29 cellular contexts compared by ENCODE assay signal in genomic region chr7:157312941-157313340, GRCh38.
"Had no signal": no experiment of that assay in that cellular context is flagged by ENCODE, and none has a peak within 500 bp of the region (broad histone marks: within the 10 kb centered on the region; RNA-seq: fewer than 3 reads in every experiment).

No MANE protein-coding gene starts in this region.

- H3K4me3 ChIP-seq: ascending aorta, cardiac muscle cell, colonic mucosa, left lung, lower lobe of right lung, neural progenitor cell, right atrium auricular region, tibial nerve had no signal

- H3K36me3 Mint-ChIP-seq: activated naive CD8-positive, alpha-beta T cell; brain; natural killer cell; neural progenitor cell had no signal

- H3K27ac ChIP-seq: ascending aorta, cardiac muscle cell, colonic mucosa, left lung, lower lobe of right lung, neural progenitor cell, right atrium auricular region, tibial nerve had no signal

- H3K27me3 ChIP-seq: ascending aorta, cardiac muscle cell, colonic mucosa, left lung, right atrium auricular region, tibial nerve had no signal

- H3K4me3 Mint-ChIP-seq: activated CD8-positive, alpha-beta T cell treated with anti-CD3 and anti-CD28 coated beads for 36 hours; activated naive CD8-positive, alpha-beta T cell; activated T-cell treated with anti-CD3 and anti-CD28 coated beads, Interleukin-2, amount 50 U/mL, for 72 hours; brain; natural killer cell; neural progenitor cell; T-helper 17 cell had no signal

- ATAC-seq: activated CD8-positive, alpha-beta T cell treated with anti-CD3 and anti-CD28 coated beads for 36 hours; activated T-cell treated with anti-CD3 and anti-CD28 coated beads, Interleukin-2, amount 50 U/mL, for 72 hours; left lung; lower lobe of right lung; natural killer cell; T-helper 17 cell had no signal

- H3K9ac ChIP-seq: neural progenitor cell had no signal

- H2AFZ ChIP-seq: neural progenitor cell had no signal

- H3K9me3 ChIP-seq: ascending aorta, colonic mucosa, left lung, lower lobe of right lung, right atrium auricular region, tibial nerve had no signal

- H3K36me3 ChIP-seq: ascending aorta, cardiac muscle cell, colonic mucosa, left lung, lower lobe of right lung, neural progenitor cell, right atrium auricular region, tibial nerve had no signal

- H3K9me3 Mint-ChIP-seq: activated CD8-positive, alpha-beta T cell treated with anti-CD3 and anti-CD28 coated beads for 36 hours; activated T-cell treated with anti-CD3 and anti-CD28 coated beads, Interleukin-2, amount 50 U/mL, for 72 hours; brain; natural killer cell; neural progenitor cell had no signal

- H3K4me2 ChIP-seq: neural progenitor cell had no signal

- H3K27ac Mint-ChIP-seq: activated CD8-positive, alpha-beta T cell treated with anti-CD3 and anti-CD28 coated beads for 36 hours; activated naive CD8-positive, alpha-beta T cell; activated T-cell treated with anti-CD3 and anti-CD28 coated beads, Interleukin-2, amount 50 U/mL, for 72 hours; brain; natural killer cell; neural progenitor cell; T-helper 17 cell had no signal

- FAIRE-seq: endometrium, frontal cortex had no signal

- H3K4me1 ChIP-seq: ascending aorta, colonic mucosa, neural progenitor cell, right atrium auricular region had no signal

- H3K27me3 Mint-ChIP-seq: activated CD8-positive, alpha-beta T cell treated with anti-CD3 and anti-CD28 coated beads for 36 hours; activated naive CD8-positive, alpha-beta T cell; T-helper 17 cell had no signal

- DNase-seq: activated CD4-positive, alpha-beta T cell treated with anti-CD3 and anti-CD28 coated beads, Interleukin-2, amount 50 U/mL, for 1 hour; activated CD8-positive, alpha-beta T cell treated with anti-CD3 and anti-CD28 coated beads for 36 hours; activated effector memory CD4-positive, alpha-beta T cell treated with Interleukin-2 at 50 U/mL for 16 hours; activated naive CD4-positive, alpha-beta T cell treated with Interleukin-2 at 50 U/mL for 16 hours; activated T-cell treated with anti-CD3 and anti-CD28 coated beads for 4 hours; activated T-cell treated with anti-CD3 and anti-CD28 coated beads, Interleukin-2, amount 50 U/mL, for 72 hours; cerebellar nuclear complex; colonic mucosa; effector CD8-positive, alpha-beta T cell; kidney glomerular epithelial cell; left lung; lower lobe of right lung; mesenchymal stem cell; natural killer cell; occipital lobe; stimulated activated CD4-positive, alpha-beta T cell treated with anti-CD3 and anti-CD28 coated beads, Interleukin-15, amount 100 ng/mL, for 24 hours; stimulated activated CD4-positive, alpha-beta T cell treated with anti-CD3 and anti-CD28 coated beads, Interleukin-2, amount 100 ng/mL, for 24 hours; stimulated activated naive CD4-positive, alpha-beta T cell; T-helper 17 cell; T1000 had no signal
